ENCODE assay signal across 23 cellular contexts in genomic region chr3:12477256-12477655, GRCh38. TPM values are rescaled to one million over a fixed set of nuclear protein-coding genes. Genes with fewer than 3 reads are reported as not detected.
DNase-seq lines count a peak whose midpoint lies in the region; ATAC-seq and TF ChIP-seq lines count a peak whose summit lies in the region.
"Had no signal": no experiment of that assay in that cellular context is flagged by ENCODE, and none has a peak within 500 bp of the region (broad histone marks: within the 10 kb centered on the region; RNA-seq: fewer than 3 reads in every experiment).

No MANE protein-coding gene starts in this region.

- WGBS in transverse colon (ENCODE audit: low coverage in 1 of 2), 2 donors, result 26 to 72% methylated on average over 4 to 5 of the region's 5 CpGs

- in situ Hi-C loops in transverse colon (cut with MboI; ENCODE audit: low pct_ligation_motif_present in 1 of 4, low pct_unique_long_range_greater_than_20kb in 1 of 4, low sequenced_read_pairs in 3 of 4), result loop anchor here in 3 of 4 donors (5.0 to 25.0 kb wide), 4 partner anchors 182 to 352 kb away; no protein-coding TSS in a partner anchor

- no peak for TF ChIP-seq POLR2A in transverse colon (IDR thresholded peaks at IDR 0.05)

- no peaks in the 10 kb centered on the region for H4K20me1 ChIP-seq in GM23338 (replicated peaks; ENCODE audit: insufficient read depth)
- H4K20me1 ChIP-seq in PC-9 (ENCODE audit: insufficient read depth), result no peaks in the 10 kb centered on the region
- H4K20me1 ChIP-seq: BLaER1 had no signal

- no peak overlapping the region for H3K4me3 Mint-ChIP-seq in GM23338
- H3K4me3 Mint-ChIP-seq: CD4-positive, alpha-beta memory T cell had no signal

- H3K27ac Mint-ChIP-seq in GM23338, result no peak overlapping the region
- H3K27ac Mint-ChIP-seq: CD4-positive, alpha-beta memory T cell had no signal

- CTCF ChIA-PET in PC-9 (lab: Charles Lee), result no interaction called here

- DNase-seq in GM23338 (ENCODE audit: low spot score) (no peak), PC-9 (no peak), mesenteric fat pad (ENCODE audit: low spot score) (peak; percentile 37), transverse colon (peak; percentile 59), amygdala (lab: John Stamatoyannopoulos, UW) (no peak)
- DNase-seq in stimulated activated CD4-positive, alpha-beta T cell treated with anti-CD3 and anti-CD28 coated beads, Interleukin-1b, Interleukin-23, amount 100 ng/mL, for 48 hours, result no peak
- DNase-seq: ACHN; Caco-2; CD4-positive, alpha-beta memory T cell; GOT3; Kasumi-1; MG63; NCI-H1417; NCI-H1694 treated with DMSO at 0.1 percent for 48 hours; NCI-H2081 treated with DMSO at 0.1 percent for 48 hours; NCI-H2171 treated with DMSO at 0.1 percent for 48 hours; NCI-H526; RPMI8226; SHP77 treated with DMSO at 0.1 percent for 48 hours had no signal

- H3K4me2 ChIP-seq in GM23338, result no peak overlapping the region
- H3K4me2 ChIP-seq in PC-9, result 0 out of 2 replicates have a peak overlapping the region, but pooled peaks have one; percentile 38
- H3K4me2 ChIP-seq: BLaER1 had no signal

- H2AFZ ChIP-seq in GM23338 (peak overlapping the region; percentile 28; the same call in 1 of the 2 replicates), PC-9 (no peak overlapping the region)

- H3K4me1 Mint-ChIP-seq in GM23338, result peaks cover 8% of the 10 kb centered on the region

- no peaks in the 10 kb centered on the region for H3K36me3 Mint-ChIP-seq in GM23338 (ENCODE audit: low read depth)
- H3K36me3 Mint-ChIP-seq: CD4-positive, alpha-beta memory T cell had no signal

- no peak for TF ChIP-seq EP300 in transverse colon (IDR thresholded peaks at IDR 0.05; ENCODE audit: low read depth)

- H3K4me3 ChIP-seq in GM23338, result no peak overlapping the region
- no peak overlapping the region for H3K4me3 ChIP-seq in PC-9
- no peak overlapping the region for H3K4me3 ChIP-seq in transverse colon
- H3K4me3 ChIP-seq: BLaER1, MG63, SK-N-MC had no signal

- peaks cover 4% of the 10 kb centered on the region for H3K27me3 Mint-ChIP-seq in GM23338 (ENCODE audit: insufficient read depth, low read depth, poor library complexity)

- H3K79me2 ChIP-seq in GM23338 (replicated peaks; ENCODE audit: insufficient read depth), result no peaks in the 10 kb centered on the region
- H3K79me2 ChIP-seq in PC-9 (ENCODE audit: low read depth), result no peaks in the 10 kb centered on the region

- ATAC-seq in GM23338, result no peak
- no peak for ATAC-seq in HG03139 (IDR thresholded peaks at IDR 0.05; ENCODE audit: unreplicated experiment)
- ATAC-seq: HCT116 had no signal

- no peaks in the 10 kb centered on the region for H3F3A ChIP-seq in GM23338 (replicated peaks; ENCODE audit: low read depth)
- peaks cover 37% of the 10 kb centered on the region for H3F3A ChIP-seq in PC-9 (ENCODE audit: insufficient read depth, low read depth)

- BruUV-seq in PC-9 (replicated peaks; lab: Mats Ljungman, UMichigan), result no TSS peak

- H3K4me1 ChIP-seq in GM23338 (ENCODE audit: insufficient read depth), result no peaks in the 10 kb centered on the region; the same call in 1 of the 2 replicates
- peaks cover 60% of the 10 kb centered on the region for H3K4me1 ChIP-seq in PC-9 (replicated peaks; ENCODE audit: insufficient read depth)
- peaks cover 0 to 43% (median 10%) of the 10 kb centered on the region in 4 donors for H3K4me1 ChIP-seq in transverse colon
- H3K4me1 ChIP-seq: BLaER1 had no signal

- intact Hi-C loops in PC-9 (cut with micrococcal nuclease; ENCODE audit: unreplicated experiment) (no loop called here), transverse colon (cut with DNase I; ENCODE audit: low total_unique reads) (loop anchor here (5.0 kb wide), 1 partner anchor 345 kb away; no protein-coding TSS in a partner anchor)

- H3K27ac ChIP-seq in GM23338 (ENCODE audit: low read depth) (no peak overlapping the region), PC-9 (peak overlapping the region; percentile 82), transverse colon (peak overlapping the region in 1 of 4 donors; percentile 9)
- H3K27ac ChIP-seq: BLaER1, SK-N-MC had no signal

- POLR2A ChIA-PET in PC-9 (lab: Charles Lee; ENCODE audit: unreplicated experiment), result interaction anchor here (0.6 kb wide), 1 partner anchor 334 kb away, joined by 3 read pairs; no protein-coding TSS in a partner anchor

- no peaks in the 10 kb centered on the region for H3K36me3 ChIP-seq in GM23338 (ENCODE audit: insufficient read depth)
- no peaks in the 10 kb centered on the region for H3K36me3 ChIP-seq in PC-9 (ENCODE audit: low read depth)
- H3K36me3 ChIP-seq in transverse colon, result no peaks in the 10 kb centered on the region
- H3K36me3 ChIP-seq: BLaER1, MG63 had no signal

- H3K9me2 ChIP-seq in GM23338 (ENCODE audit: insufficient read depth), result no peaks in the 10 kb centered on the region
- H3K9me2 ChIP-seq in PC-9 (ENCODE audit: insufficient read depth), result no peaks in the 10 kb centered on the region

- H3K27me3 ChIP-seq in GM23338 (ENCODE audit: insufficient read depth) (no peaks in the 10 kb centered on the region), PC-9 (ENCODE audit: insufficient read depth, low read depth) (no peaks in the 10 kb centered on the region), transverse colon (no peaks in the 10 kb centered on the region)
- H3K27me3 ChIP-seq: BLaER1, MG63 had no signal

- no peaks in the 10 kb centered on the region for H3K9me3 ChIP-seq in PC-9 (ENCODE audit: insufficient read depth, low read depth)
- H3K9me3 ChIP-seq in transverse colon, result no peaks in the 10 kb centered on the region
- H3K9me3 ChIP-seq: BLaER1, Caco-2, MG63 had no signal

- H3K9me3 Mint-ChIP-seq in GM23338, result no peaks in the 10 kb centered on the region
- H3K9me3 Mint-ChIP-seq: CD4-positive, alpha-beta memory T cell had no signal

- TF ChIP-seq CTCF in GM23338 (conservative IDR thresholded peaks at IDR 0.05; ENCODE audit: low read depth in 2 of 2), result no peak
- no peak for TF ChIP-seq CTCF in PC-9 (conservative IDR thresholded peaks at IDR 0.05)
- no peak for TF ChIP-seq CTCF in transverse colon (IDR thresholded peaks at IDR 0.05)

TF ChIP-seq in GM23338, 12 proteins besides CTCF, POLR2A, EP300 and RAD21 (continues in another document):
- TF ChIP-seq REST (IDR thresholded peaks at IDR 0.05; ENCODE audit: unreplicated experiment), result no peak
- no peak for TF ChIP-seq EZH2phosphoT487 (IDR thresholded peaks at IDR 0.05; ENCODE audit: unreplicated experiment)
- no peak for TF ChIP-seq CREB1 (CRISPR knock-in tag; IDR thresholded peaks at IDR 0.05; ENCODE audit: low read depth)

RNA-seq across cellular contexts. Expression of gene TSEN2, which starts 7.0 kb away (rescaled TPM):
- total RNA-seq in GM23338 (2014; rRNA removed; shearing (Covaris generic)), result 25.8 and 27.7 TPM in 2 replicates
- polyA plus RNA-seq in GM23338 (2016; fragmentation: Nextera tagmentation; extraction: Ambion mirVana), result 24.1 and 30.0 TPM in 2 replicates
- total RNA-seq in PC-9 (2021) (22.1 and 26.8 TPM in 2 replicates), mesenteric fat pad (24.9 TPM), transverse colon (10 to 100 TPM; 20.9 to 47.6 (median 30.1) TPM)

Comparison
In these comparisons a context has a peak if more than half of its experiments do, and no peak if none do; other contexts are left out.
1. DNase-seq: peak in mesenteric fat pad (single experiment) and transverse colon (single experiment); none in GM23338 (single experiment), PC-9 (0 of 2), stimulated activated CD4-positive, alpha-beta T cell treated with anti-CD3 and anti-CD28 coated beads, Interleukin-1b, Interleukin-23, amount 100 ng/mL, for 48 hours (single experiment) and amygdala (0 of 56).